ENCODE assay signal across 6 cellular contexts in genomic region chr6:17948725-17949124, GRCh38.
"Had no signal": no experiment of that assay in that cellular context is flagged by ENCODE, and none has a peak within 500 bp of the region (broad histone marks: within the 10 kb centered on the region; RNA-seq: fewer than 3 reads in every experiment).

No MANE protein-coding gene starts in this region.

- FAIRE-seq: H1, HTR-8/SVneo had no signal

- ATAC-seq: GM23338 had no signal

- H3K4me2 ChIP-seq: GM23338 had no signal

- DNase-seq: H9, HCEC 1CT had no signal

- H3K27me3 Mint-ChIP-seq: IgD-negative memory B cell had no signal

- H3K4me3 Mint-ChIP-seq: GM23338, H9, IgD-negative memory B cell had no signal

- H3K27ac Mint-ChIP-seq: GM23338, H9, IgD-negative memory B cell had no signal

- H3K9me3 Mint-ChIP-seq: GM23338, H9 had no signal

- H3K4me3 ChIP-seq: GM23338 had no signal

- H2AFZ ChIP-seq: GM23338 had no signal
